1 cellular context compared by ENCODE assay signal in the genomic region with DNA sequence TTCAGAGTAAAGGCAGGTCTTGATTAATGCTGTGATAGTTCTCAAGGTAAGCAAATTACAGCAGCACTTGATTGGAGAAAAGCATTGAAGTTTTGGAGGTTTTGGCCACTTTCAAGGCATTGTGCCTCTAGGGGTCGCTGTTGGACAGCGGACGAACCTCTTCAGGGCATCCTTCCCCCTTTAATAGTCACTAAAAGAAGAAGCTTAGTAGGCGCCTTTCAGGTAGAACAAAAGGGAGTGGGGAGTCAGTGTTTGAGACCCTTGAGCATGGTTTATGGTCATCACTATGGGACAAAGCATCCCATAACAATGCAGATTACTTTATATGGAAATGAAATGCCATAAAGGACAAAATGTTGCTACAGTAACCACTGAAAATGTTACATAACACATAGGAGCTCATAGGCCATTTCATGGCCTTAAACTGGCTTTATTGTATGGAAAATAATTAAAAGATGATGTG.
A peak's percentile ranks its signal among the peaks of the same experiment; 100 is the strongest.
TF ChIP-seq lines count a peak whose summit lies in the region.

No MANE protein-coding gene starts in this region.

TF ChIP-seq in IMR-90, 13 proteins besides CTCF, POLR2A, EP300 and RAD21:
- TF ChIP-seq SMC3 (IDR thresholded peaks at IDR 0.05; ENCODE audit: low read depth, low read length) = peak; percentile 59
- no peak for TF ChIP-seq CEBPB (IDR thresholded peaks at IDR 0.05; ENCODE audit: low read depth, low read length)
- TF ChIP-seq FOS (IDR thresholded peaks at IDR 0.05; ENCODE audit: low read depth, low read length) = no peak
- no peak for TF ChIP-seq MXI1 (IDR thresholded peaks at IDR 0.05; ENCODE audit: borderline replicate concordance, low read depth, low read length)
